ENCODE assay signal across 8 cellular contexts in genomic region chr1:22976461-22977243, GRCh38. TPM values are rescaled to one million over a fixed set of nuclear protein-coding genes. Genes with fewer than 3 reads are reported as not detected.
DNase-seq lines count a peak whose midpoint lies in the region; ATAC-seq lines count a peak whose summit lies in the region.

No MANE protein-coding gene starts in this region.

- H3K36me3 Mint-ChIP-seq in activated CD4-positive, alpha-beta memory T cell treated with anti-CD3 and anti-CD28 coated beads, Interleukin-2, amount 10 ng/mL, durations not matched to agents 7 days and 5 days (ENCODE audit: low read depth) = no peaks in the 10 kb centered on the region

- no peak for ATAC-seq in GM19452 (IDR thresholded peaks at IDR 0.05; ENCODE audit: unreplicated experiment)

- H3K4me3 Mint-ChIP-seq in activated CD4-positive, alpha-beta memory T cell treated with anti-CD3 and anti-CD28 coated beads, Interleukin-2, amount 10 ng/mL, durations not matched to agents 7 days and 5 days = no peak overlapping the region

- no peaks in the 10 kb centered on the region for H3K9me3 Mint-ChIP-seq in activated CD4-positive, alpha-beta memory T cell treated with anti-CD3 and anti-CD28 coated beads, Interleukin-2, amount 10 ng/mL, durations not matched to agents 7 days and 5 days

- peaks cover 23% of the 10 kb centered on the region for H3K27me3 Mint-ChIP-seq in activated CD4-positive, alpha-beta memory T cell treated with anti-CD3 and anti-CD28 coated beads, Interleukin-2, amount 10 ng/mL, durations not matched to agents 7 days and 5 days

- peak overlapping the region; percentile 9 for H3K27ac ChIP-seq in epithelial cell of prostate

- POLR2A ChIA-PET in activated CD4-positive, alpha-beta memory T cell treated with anti-CD3 and anti-CD28 coated beads, Interleukin-2, amount 10 ng/mL, durations not matched to agents 7 days and 5 days (lab: Charles Lee) = no interaction called here

- H3K4me1 Mint-ChIP-seq in activated CD4-positive, alpha-beta memory T cell treated with anti-CD3 and anti-CD28 coated beads, Interleukin-2, amount 10 ng/mL, durations not matched to agents 7 days and 5 days = no peaks in the 10 kb centered on the region

- DNase-seq in ELF-1 (ENCODE audit: low read depth, low spot score) (peak; percentile 88), HS-5 (ENCODE audit: low read depth) (peak; percentile 69), NCI-H748 (lab: John Stamatoyannopoulos, UW; ENCODE audit: unreplicated experiment) (peak; percentile 69), epithelial cell of prostate (ENCODE audit: low read depth, low spot score) (no peak), mucosa of gallbladder (ENCODE audit: low spot score) (peak; percentile 59)
- peak; percentile 63 for DNase-seq in activated CD4-positive, alpha-beta memory T cell treated with anti-CD3 and anti-CD28 coated beads, Interleukin-2, amount 10 ng/mL, durations not matched to agents 7 days and 5 days
- peak; percentile 8 to 11 for DNase-seq in stimulated activated CD8-positive, alpha-beta memory T cell treated with anti-CD3 and anti-CD28 coated beads, Interleukin-7, amount 100 ng/mL, for 4 hours (ENCODE audit: low read depth in 2 of 2)

- CTCF ChIA-PET in activated CD4-positive, alpha-beta memory T cell treated with anti-CD3 and anti-CD28 coated beads, Interleukin-2, amount 10 ng/mL, durations not matched to agents 7 days and 5 days (lab: Charles Lee) = interaction anchor here (0.6 to 0.7 kb wide), 2 partner anchors 208 to 400 kb away, joined by 3 read pairs; no protein-coding TSS in a partner anchor

- H3K27ac Mint-ChIP-seq in activated CD4-positive, alpha-beta memory T cell treated with anti-CD3 and anti-CD28 coated beads, Interleukin-2, amount 10 ng/mL, durations not matched to agents 7 days and 5 days = no peak overlapping the region

RNA-seq across cellular contexts. Expression of gene LACTBL1, which starts 4.0 kb away (rescaled TPM):
- not detected for total RNA-seq in activated CD4-positive, alpha-beta memory T cell treated with anti-CD3 and anti-CD28 coated beads, Interleukin-2, amount 10 ng/mL, durations not matched to agents 7 days and 5 days
- total RNA-seq in mucosa of gallbladder = not detected

RNA-seq across cellular contexts. Expression of gene TEX46, which starts 39.0 kb away (rescaled TPM):
- total RNA-seq in activated CD4-positive, alpha-beta memory T cell treated with anti-CD3 and anti-CD28 coated beads, Interleukin-2, amount 10 ng/mL, durations not matched to agents 7 days and 5 days = not detected
- total RNA-seq in mucosa of gallbladder = not detected

RNA-seq across cellular contexts. Expression of gene KDM1A, which starts 42.6 kb away (rescaled TPM):
- total RNA-seq in activated CD4-positive, alpha-beta memory T cell treated with anti-CD3 and anti-CD28 coated beads, Interleukin-2, amount 10 ng/mL, durations not matched to agents 7 days and 5 days = 10 to 100 TPM; 50.6 to 51.6 TPM
- total RNA-seq in mucosa of gallbladder = 44.9 TPM
